ENCODE assay signal across 16 cellular contexts in the genomic region with DNA sequence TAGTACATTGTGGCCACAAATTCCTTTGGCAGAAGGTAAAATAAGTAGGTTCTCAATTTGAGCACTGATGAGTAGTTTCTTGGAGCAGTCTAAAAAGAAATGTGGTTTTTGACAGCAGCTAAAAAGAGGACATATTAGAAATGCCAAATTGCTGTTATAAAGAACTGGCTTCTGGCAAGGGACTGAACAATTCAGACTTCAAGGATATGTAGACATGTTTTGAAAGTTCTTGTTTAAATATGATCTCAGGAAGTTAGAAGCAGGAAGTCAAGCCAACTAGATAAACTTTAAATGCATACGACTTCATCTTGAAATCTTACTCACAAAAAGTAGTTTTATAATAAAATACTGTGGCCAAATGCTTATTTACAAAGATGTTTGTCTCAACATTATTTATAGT. TPM values are rescaled to one million over a fixed set of nuclear protein-coding genes. Genes with fewer than 3 reads are reported as not detected.
DNase-seq lines count a peak whose midpoint lies in the region; ATAC-seq and TF ChIP-seq lines count a peak whose summit lies in the region.
"Had no signal": no experiment of that assay in that cellular context is flagged by ENCODE, and none has a peak within 500 bp of the region (broad histone marks: within the 10 kb centered on the region; RNA-seq: fewer than 3 reads in every experiment).

No MANE protein-coding gene starts in this region.

- H2BK5ac ChIP-seq in mesenchymal stem cell (ENCODE audit: low read depth, low read length, poor library complexity, severe bottlenecking): no peak overlapping the region

- WGBS in mesenchymal stem cell: no CpG with 5 or more reads among the region's 1 CpG
- WGBS in transverse colon (ENCODE audit: low coverage in 1 of 2), 2 donors: 0 to 3% methylated on average over 1 of the region's 1 CpG

- no peak overlapping the region for H3K4me3 ChIP-seq in adipocyte (ENCODE audit: low read length)
- H3K4me3 ChIP-seq in mesenchymal stem cell (ENCODE audit: insufficient read depth in 1 of 2, low read depth in 1 of 2, low read length in 2 of 2): no peak overlapping the region
- no peak overlapping the region for H3K4me3 ChIP-seq in transverse colon

- no peak overlapping the region for H3K4me2 ChIP-seq in mesenchymal stem cell (ENCODE audit: low read length, poor library complexity, severe bottlenecking)
- H3K4me2 ChIP-seq: SK-N-SH had no signal

- no peak overlapping the region for H2AFZ ChIP-seq in mesenchymal stem cell (ENCODE audit: low read depth, low read length)

- H3K4ac ChIP-seq in mesenchymal stem cell (ENCODE audit: low read depth in 1 of 2, low read length in 2 of 2): no peak overlapping the region

- H3K36me3 ChIP-seq in adipocyte (ENCODE audit: control insufficient read depth, insufficient read depth, low read length, severe bottlenecking) (no peaks in the 10 kb centered on the region), mesenchymal stem cell (ENCODE audit: control insufficient read depth in 1 of 2, insufficient read depth in 2 of 2, low read depth in 1 of 2, low read length in 2 of 2) (no peaks in the 10 kb centered on the region), transverse colon (no peaks in the 10 kb centered on the region)

- peak overlapping the region; percentile 33 for H3K27ac Mint-ChIP-seq in activated T-cell treated with anti-CD3 and anti-CD28 coated beads, Interleukin-2, amount 50 U/mL, for 72 hours

- H3K23ac ChIP-seq in mesenchymal stem cell (ENCODE audit: low read length in 2 of 2): no peak overlapping the region

- TF ChIP-seq CTCF in transverse colon (IDR thresholded peaks at IDR 0.05): no peak

- H3K18ac ChIP-seq in mesenchymal stem cell (ENCODE audit: low read depth in 1 of 2, low read length in 2 of 2): no peak overlapping the region

- no peak for TF ChIP-seq EP300 in transverse colon (IDR thresholded peaks at IDR 0.05; ENCODE audit: low read depth)

- no peak overlapping the region for H2BK12ac ChIP-seq in mesenchymal stem cell (ENCODE audit: low read length in 2 of 2)

- H4K91ac ChIP-seq in mesenchymal stem cell (ENCODE audit: low read length): no peak overlapping the region

- DNase-seq in activated T-cell treated with anti-CD3 and anti-CD28 coated beads, Interleukin-2, amount 50 U/mL, for 72 hours: no peak
- DNase-seq in activated T-cell treated with anti-CD3 and anti-CD28 coated beads, Interleukin-2, amount 50 U/mL, for 4 hours: no peak
- no peak for DNase-seq in adipocyte (ENCODE audit: low read depth)
- no peak for DNase-seq in mesenchymal stem cell
- no peak for DNase-seq in transverse colon
- DNase-seq in glomerular visceral epithelial cell (ENCODE audit: extremely low spot score): no peak
- DNase-seq in cerebellar cortex (ENCODE audit: low spot score): no peak
- DNase-seq: effector memory CD4-positive, alpha-beta T cell; head of caudate nucleus; left colon; NCI-H2171; NK-92 treated with Interleukin-12 subunit alpha and Interleukin-12 subunit beta, amount 100 ng/mL, for 24 hours; SK-N-SH had no signal

- H3K27me3 Mint-ChIP-seq in activated T-cell treated with anti-CD3 and anti-CD28 coated beads, Interleukin-2, amount 50 U/mL, for 72 hours (ENCODE audit: low read depth): no peaks in the 10 kb centered on the region
- H3K27me3 Mint-ChIP-seq in activated T-cell treated with anti-CD3 and anti-CD28 coated beads, Interleukin-2, amount 50 U/mL, for 4 hours (ENCODE audit: low read depth): peaks cover 6% of the 10 kb centered on the region

- peak overlapping the region; percentile 9 for H3K27ac ChIP-seq in mesenchymal stem cell (ENCODE audit: low read length, poor library complexity, severe bottlenecking)
- H3K27ac ChIP-seq in transverse colon: peak overlapping the region in 3 of 4 donors; percentile 37 to 67 (median 50)
- H3K27ac ChIP-seq: HL-60 had no signal

- H3K14ac ChIP-seq in mesenchymal stem cell (ENCODE audit: low read length in 2 of 2): no peak overlapping the region

- TF ChIP-seq POLR2A in transverse colon (IDR thresholded peaks at IDR 0.05): no peak

- no peak overlapping the region for H3K4me3 Mint-ChIP-seq in activated T-cell treated with anti-CD3 and anti-CD28 coated beads, Interleukin-2, amount 50 U/mL, for 72 hours
- H3K4me3 Mint-ChIP-seq in activated T-cell treated with anti-CD3 and anti-CD28 coated beads, Interleukin-2, amount 50 U/mL, for 4 hours: no peak overlapping the region

- no peaks in the 10 kb centered on the region for H3K9me3 Mint-ChIP-seq in activated T-cell treated with anti-CD3 and anti-CD28 coated beads, Interleukin-2, amount 50 U/mL, for 72 hours
- H3K9me3 Mint-ChIP-seq in activated T-cell treated with anti-CD3 and anti-CD28 coated beads, Interleukin-2, amount 50 U/mL, for 4 hours: no peaks in the 10 kb centered on the region

- peaks cover 14% of the 10 kb centered on the region for H3K4me1 Mint-ChIP-seq in activated T-cell treated with anti-CD3 and anti-CD28 coated beads, Interleukin-2, amount 50 U/mL, for 72 hours (ENCODE audit: low read depth)
- H3K4me1 Mint-ChIP-seq in activated T-cell treated with anti-CD3 and anti-CD28 coated beads, Interleukin-2, amount 50 U/mL, for 4 hours (ENCODE audit: low read depth): peaks cover 10% of the 10 kb centered on the region

- H3K9ac ChIP-seq in adipocyte (ENCODE audit: low read length): peak overlapping the region; percentile 43
- H3K9ac ChIP-seq in mesenchymal stem cell (ENCODE audit: low read length): peak overlapping the region; percentile 37
- H3K9ac ChIP-seq: SK-N-SH had no signal

- H3K27me3 ChIP-seq in adipocyte (replicated peaks; ENCODE audit: control insufficient read depth, insufficient read depth, low read length) (no peaks in the 10 kb centered on the region), mesenchymal stem cell (ENCODE audit: control insufficient read depth in 1 of 2, insufficient read depth in 1 of 2, low read length in 2 of 2) (no peaks in the 10 kb centered on the region), transverse colon (no peaks in the 10 kb centered on the region)

- H4K8ac ChIP-seq in mesenchymal stem cell (ENCODE audit: low read length): no peak overlapping the region

- ATAC-seq in activated T-cell treated with anti-CD3 and anti-CD28 coated beads, Interleukin-2, amount 50 U/mL, for 72 hours (replicated peaks in 1 of 2): no peak
- no peak for ATAC-seq in activated T-cell treated with anti-CD3 and anti-CD28 coated beads, Interleukin-2, amount 50 U/mL, for 4 hours
- ATAC-seq in GM19455 (IDR thresholded peaks at IDR 0.05; ENCODE audit: unreplicated experiment): no peak
- ATAC-seq: activated CD4-positive, CD25-positive, alpha-beta regulatory T cell treated with anti-CD3 and anti-CD28 coated beads, Interleukin-2, amount 50 U/mL, for 24 hours had no signal

- H2AK5ac ChIP-seq in mesenchymal stem cell (ENCODE audit: low read length, severe bottlenecking): no peak overlapping the region

- in situ Hi-C loops in transverse colon (cut with MboI; ENCODE audit: low pct_ligation_motif_present in 1 of 4, low pct_unique_long_range_greater_than_20kb in 1 of 4, low sequenced_read_pairs in 3 of 4): loop anchor here (5.0 to 25.0 kb wide), 4 partner anchors 136 to 296 kb away; no protein-coding TSS in a partner anchor

- no peak overlapping the region for H2BK15ac ChIP-seq in mesenchymal stem cell (ENCODE audit: low read depth, poor library complexity, severe bottlenecking)

- H3K9me3 ChIP-seq in adipocyte (ENCODE audit: control insufficient read depth, low read length): no peaks in the 10 kb centered on the region
- H3K9me3 ChIP-seq in mesenchymal stem cell (ENCODE audit: control insufficient read depth, low read length): no peaks in the 10 kb centered on the region
- H3K9me3 ChIP-seq in transverse colon: no peaks in the 10 kb centered on the region
- H3K9me3 ChIP-seq: SK-N-SH had no signal

- H3K79me1 ChIP-seq in mesenchymal stem cell (replicated peaks; ENCODE audit: low read length, poor library complexity, severe bottlenecking): no peaks in the 10 kb centered on the region

- intact Hi-C loops in transverse colon (cut with DNase I; ENCODE audit: low total_unique reads): no loop called here

- H3K36me3 Mint-ChIP-seq in activated T-cell treated with anti-CD3 and anti-CD28 coated beads, Interleukin-2, amount 50 U/mL, for 72 hours (ENCODE audit: insufficient read depth in 2 of 2): no peaks in the 10 kb centered on the region
- H3K36me3 Mint-ChIP-seq in activated T-cell treated with anti-CD3 and anti-CD28 coated beads, Interleukin-2, amount 50 U/mL, for 4 hours (ENCODE audit: insufficient read depth): no peaks in the 10 kb centered on the region

- H3K4me1 ChIP-seq in adipocyte (ENCODE audit: control insufficient read depth, insufficient read depth, low read length) (peaks cover 40% of the 10 kb centered on the region), mesenchymal stem cell (ENCODE audit: control insufficient read depth, insufficient read depth, low read depth, low read length) (peaks cover 2% of the 10 kb centered on the region), transverse colon (peaks cover 0 to 25% (median 4%) of the 10 kb centered on the region in 4 donors)

- H2BK120ac ChIP-seq in mesenchymal stem cell (ENCODE audit: low read depth, low read length): no peak overlapping the region

RNA-seq across cellular contexts. Expression of a gene that starts 18.8 kb away (rescaled TPM):
- 10 to 100 TPM; 23.3 to 25.6 TPM for total RNA-seq in activated T-cell treated with anti-CD3 and anti-CD28 coated beads, Interleukin-2, amount 50 U/mL, for 72 hours
- total RNA-seq in activated T-cell treated with anti-CD3 and anti-CD28 coated beads, Interleukin-2, amount 50 U/mL, for 4 hours: 10 to 100 TPM; 29.1 to 36.3 (median 32.5) TPM
- 25.2 TPM for polyA plus RNA-seq in mesenchymal stem cell (2013, experiment 1 of 2)
- 25.7 TPM for polyA plus RNA-seq in mesenchymal stem cell (2013, experiment 2 of 2)
- total RNA-seq in transverse colon: 10 to 100 TPM in 3 of 4 donors, 1 to 10 TPM in 1; 7.4 to 42.6 (median 14.9) TPM

RNA-seq across cellular contexts. Expression of a gene that starts 35.8 kb away (rescaled TPM):
- total RNA-seq in activated T-cell treated with anti-CD3 and anti-CD28 coated beads, Interleukin-2, amount 50 U/mL, for 72 hours: 10 to 100 TPM; 23.8 to 30.1 TPM
- total RNA-seq in activated T-cell treated with anti-CD3 and anti-CD28 coated beads, Interleukin-2, amount 50 U/mL, for 4 hours: 10 to 100 TPM; 22.3 to 27.3 (median 27.1) TPM
- 21.7 TPM for polyA plus RNA-seq in mesenchymal stem cell (2013, experiment 1 of 2)
- polyA plus RNA-seq in mesenchymal stem cell (2013, experiment 2 of 2): 22.6 TPM
- total RNA-seq in transverse colon: 10 to 100 TPM; 34.2 to 65.5 (median 56.5) TPM

RNA-seq across cellular contexts. Expression of a gene that starts 39.8 kb away (rescaled TPM):
- total RNA-seq in activated T-cell treated with anti-CD3 and anti-CD28 coated beads, Interleukin-2, amount 50 U/mL, for 72 hours: 1 to 10 TPM; 3.4 to 4.3 TPM
- 1 to 10 TPM; 2.2 to 4.3 (median 3.6) TPM for total RNA-seq in activated T-cell treated with anti-CD3 and anti-CD28 coated beads, Interleukin-2, amount 50 U/mL, for 4 hours
- 3.3 TPM for polyA plus RNA-seq in mesenchymal stem cell (2013, experiment 1 of 2)
- 3.5 TPM for polyA plus RNA-seq in mesenchymal stem cell (2013, experiment 2 of 2)
- total RNA-seq in transverse colon: 10 to 100 TPM; 10.1 to 28.8 (median 15.4) TPM
- polyA plus RNA-seq: SK-N-SH had no signal
